In genomic region chr2:194567661-194568017, GRCh38 we compare ENCODE assay signal across 1 cellular context.
TF ChIP-seq lines count a peak whose summit lies in the region.

No MANE protein-coding gene starts in this region.

TF ChIP-seq in GM12878, 131 proteins besides CTCF, POLR2A, EP300 and RAD21 (continued from another document):
- TF ChIP-seq REST (IDR thresholded peaks at IDR 0.05; ENCODE audit: low read depth, low read length) (no peak), FOXM1 (IDR thresholded peaks at IDR 0.05; ENCODE audit: low read depth, low read length) (no peak), ZZZ3 (IDR thresholded peaks at IDR 0.05; ENCODE audit: control insufficient read depth, insufficient read length, low read depth) (no peak), TAF1 (IDR thresholded peaks at IDR 0.05; ENCODE audit: borderline replicate concordance, low read depth, low read length) (no peak), SUPT20H (IDR thresholded peaks at IDR 0.05; ENCODE audit: borderline replicate concordance, control insufficient read depth, low read depth, low read length) (no peak), HDAC2 (IDR thresholded peaks at IDR 0.05) (no peak), LARP7 (IDR thresholded peaks at IDR 0.05) (no peak), USF2 (IDR thresholded peaks at IDR 0.05; ENCODE audit: borderline replicate concordance, low read depth, low read length) (no peak), ZBTB40 (IDR thresholded peaks at IDR 0.05; ENCODE audit: borderline replicate concordance) (no peak), EZH2 (IDR thresholded peaks at IDR 0.05; ENCODE audit: borderline replicate concordance, control insufficient read depth, low read depth, low read length) (no peak), RUNX3 (IDR thresholded peaks at IDR 0.05; ENCODE audit: low read length) (no peak), ATF7 (IDR thresholded peaks at IDR 0.05; ENCODE audit: low read depth) (no peak), SMAD5 (IDR thresholded peaks at IDR 0.05; ENCODE audit: low read depth) (no peak)
TF ChIP-seq in GM12878: peak in this region for 0.
